Comparison of ENCODE assay signal across 8 cellular contexts in genomic region chr11:9573775-9574555, GRCh38. TPM values are rescaled to one million over a fixed set of nuclear protein-coding genes. Genes with fewer than 3 reads are reported as not detected.
DNase-seq lines count a peak whose midpoint lies in the region; ATAC-seq and TF ChIP-seq lines count a peak whose summit lies in the region.

No MANE protein-coding gene starts in this region.

- H3K27me3 ChIP-seq in BLaER1 treated with 17β-estradiol and CSF1 and Interleukin-3, amounts not matched to agents 10 nM and 100 nM, result no peaks in the 10 kb centered on the region
- H3K27me3 ChIP-seq in heart left ventricle, result no peaks in the 10 kb centered on the region
- no peaks in the 10 kb centered on the region for H3K27me3 ChIP-seq in sigmoid colon

- TF ChIP-seq EP300 in sigmoid colon (IDR thresholded peaks at IDR 0.05), result no peak

- intact Hi-C loops in heart left ventricle (cut with DNase I), result loop anchor here in 5 of 10 donors (2.0 to 5.0 kb wide), 7 partner anchors 37 to 183 kb away; partner anchors contain the start of gene ZNF143 (in 1 of the 5)
- intact Hi-C loops in sigmoid colon (cut with DNase I), result loop anchor here (2.0 to 5.0 kb wide), 2 partner anchors 47 to 113 kb away; partner anchors contain the start of gene ZNF143

- no peak for TF ChIP-seq POLR2A in heart left ventricle (IDR thresholded peaks at IDR 0.05)
- TF ChIP-seq POLR2A in sigmoid colon (IDR thresholded peaks at IDR 0.05), result no peak

- H3K27me3 Mint-ChIP-seq in activated T-cell treated with anti-CD3 and anti-CD28 coated beads, Interleukin-2, amount 50 U/mL, for 72 hours (ENCODE audit: low read depth), result peaks cover 6% of the 10 kb centered on the region

- H3K4me1 Mint-ChIP-seq in activated T-cell treated with anti-CD3 and anti-CD28 coated beads, Interleukin-2, amount 50 U/mL, for 72 hours (ENCODE audit: low read depth), result peaks cover 59% of the 10 kb centered on the region

- DNase-seq in activated T-cell treated with anti-CD3 and anti-CD28 coated beads, Interleukin-2, amount 50 U/mL, for 72 hours, result peak; percentile 39 to 51
- DNase-seq in heart left ventricle (peak; percentile 29 to 72 (median 35)), sigmoid colon (no peak)

- no peaks in the 10 kb centered on the region for H3K9me3 Mint-ChIP-seq in activated T-cell treated with anti-CD3 and anti-CD28 coated beads, Interleukin-2, amount 50 U/mL, for 72 hours

- no peaks in the 10 kb centered on the region for H3K9me3 ChIP-seq in BLaER1 treated with 17β-estradiol and CSF1 and Interleukin-3, amounts not matched to agents 10 nM and 100 nM (replicated peaks in 1 of 11)
- H3K9me3 ChIP-seq in heart left ventricle (no peaks in the 10 kb centered on the region), sigmoid colon (no peaks in the 10 kb centered on the region)

- TF ChIP-seq CTCF in heart left ventricle (IDR thresholded peaks at IDR 0.05) (no peak), sigmoid colon (IDR thresholded peaks at IDR 0.05) (no peak)

- H3K27ac ChIP-seq in BLaER1 treated with 17β-estradiol and CSF1 and Interleukin-3, amounts not matched to agents 10 nM and 100 nM, result peak overlapping the region; percentile 32 to 98 (median 95); a peak in 21 of 22 replicates
- peak overlapping the region; percentile 43 to 98 (median 94) for H3K27ac ChIP-seq in heart left ventricle
- H3K27ac ChIP-seq in sigmoid colon, result peak overlapping the region; percentile 95 to 99 (median 97)

- H3K4me3 Mint-ChIP-seq in activated T-cell treated with anti-CD3 and anti-CD28 coated beads, Interleukin-2, amount 50 U/mL, for 72 hours, result peak overlapping the region; percentile 86 to 89

- peak overlapping the region; percentile 86 to 98 (median 95) for H3K9ac ChIP-seq in BLaER1 treated with 17β-estradiol and CSF1 and Interleukin-3, amounts not matched to agents 10 nM and 100 nM

- H3K36me3 ChIP-seq in BLaER1 treated with 17β-estradiol and CSF1 and Interleukin-3, amounts not matched to agents 10 nM and 100 nM, result peaks cover 0 to 34% (median 28%) of the 10 kb centered on the region in 11 experiments; a peak in 17 of 22 replicates
- peaks cover 0 to 13% (median 0%) of the 10 kb centered on the region in 9 donors for H3K36me3 ChIP-seq in heart left ventricle
- no peaks in the 10 kb centered on the region for H3K36me3 ChIP-seq in sigmoid colon

- peaks cover 22 to 45% (median 36%) of the 10 kb centered on the region in 10 experiments for H3K4me1 ChIP-seq in BLaER1 treated with 17β-estradiol and CSF1 and Interleukin-3, amounts not matched to agents 10 nM and 100 nM
- H3K4me1 ChIP-seq in heart left ventricle (peaks cover 0 to 49% (median 16%) of the 10 kb centered on the region in 12 donors), sigmoid colon (peaks cover 0 to 38% (median 25%) of the 10 kb centered on the region in 4 donors)

- 0% methylated on average over 43 to 114 of the region's 114 CpGs for WGBS in heart left ventricle, 4 donors
- 0% methylated on average over 114 of the region's 114 CpGs for WGBS in sigmoid colon, 2 donors

- H4K20me1 ChIP-seq in BLaER1 treated with 17β-estradiol and CSF1 and Interleukin-3, amounts not matched to agents 10 nM and 100 nM, result peaks cover 0 to 51% (median 27%) of the 10 kb centered on the region in 11 experiments; a peak in 14 of 22 replicates

- no peak overlapping the region for H3K27ac Mint-ChIP-seq in activated T-cell treated with anti-CD3 and anti-CD28 coated beads, Interleukin-2, amount 50 U/mL, for 72 hours

- peak overlapping the region; percentile 85 to 97 (median 94) for H3K4me2 ChIP-seq in BLaER1 treated with 17β-estradiol and CSF1 and Interleukin-3, amounts not matched to agents 10 nM and 100 nM

- ATAC-seq in GM18858 (IDR thresholded peaks at IDR 0.05; ENCODE audit: unreplicated experiment), result peak; percentile 12
- ATAC-seq in HG03139 (IDR thresholded peaks at IDR 0.05; ENCODE audit: unreplicated experiment), result peak; percentile 29
- ATAC-seq in activated T-cell treated with anti-CD3 and anti-CD28 coated beads, Interleukin-2, amount 50 U/mL, for 72 hours (replicated peaks in 1 of 2), result peak; percentile 49 to 55
- ATAC-seq in heart left ventricle, result no peak
- ATAC-seq in GM19395 (IDR thresholded peaks at IDR 0.05; ENCODE audit: unreplicated experiment), result no peak
- no peak for ATAC-seq in HG02610 (IDR thresholded peaks at IDR 0.05; ENCODE audit: unreplicated experiment)

- H3K36me3 Mint-ChIP-seq in activated T-cell treated with anti-CD3 and anti-CD28 coated beads, Interleukin-2, amount 50 U/mL, for 72 hours (ENCODE audit: insufficient read depth in 2 of 2), result peaks cover 22 to 38% of the 10 kb centered on the region in 2 donors

- peak overlapping the region; percentile 71 to 99 (median 96) for H3K4me3 ChIP-seq in BLaER1 treated with 17β-estradiol and CSF1 and Interleukin-3, amounts not matched to agents 10 nM and 100 nM
- H3K4me3 ChIP-seq in heart left ventricle (peak overlapping the region; percentile 42 to 90 (median 76)), sigmoid colon (peak overlapping the region; percentile 64 to 87 (median 86))

RNA-seq across cellular contexts. Expression of gene WEE1, which starts 0.5 kb away (rescaled TPM):
- total RNA-seq in activated T-cell treated with anti-CD3 and anti-CD28 coated beads, Interleukin-2, amount 50 U/mL, for 72 hours, result 10 to 100 TPM; 41.6 to 45.5 TPM
- 10 to 100 TPM; 33.0 to 89.2 (median 68.7) TPM for total RNA-seq in heart left ventricle
- 10 to 100 TPM; 14.5 to 49.2 TPM for polyA plus RNA-seq in heart left ventricle
- total RNA-seq in sigmoid colon, result 10 to 100 TPM; 32.4 to 38.8 (median 35.0) TPM
- polyA plus RNA-seq in sigmoid colon, result 10 to 100 TPM in 2 of 3 donors, 1 to 10 TPM in 1; 8.4 to 11.1 (median 10.0) TPM

Comparison
In these comparisons a context has a peak if more than half of its experiments do, and no peak if none do; other contexts are left out.
1. ATAC-seq: peak in GM18858 (single experiment), HG03139 (single experiment) and activated T-cell treated with anti-CD3 and anti-CD28 coated beads, Interleukin-2, amount 50 U/mL, for 72 hours (2 of 2); none in heart left ventricle (0 of 4), GM19395 (single experiment) and HG02610 (single experiment).
2. Peak in every context shown above with its lines, with median percentiles within 50 percentile points of each other: H3K27ac ChIP-seq and H3K4me3 ChIP-seq.